In genomic region chr19:57947419-57948134, GRCh38 we compare ENCODE assay signal across 8 cellular contexts. TPM values are rescaled to one million over a fixed set of nuclear protein-coding genes. Genes with fewer than 3 reads are reported as not detected.
DNase-seq lines count a peak whose midpoint lies in the region; ATAC-seq and TF ChIP-seq lines count a peak whose summit lies in the region.

Gene ZNF256, minus strand, starts transcription at chr19:57947706. Its CDS starts 232 bp downstream, at chr19:57947474.

- DNase-seq in ELF-1 (ENCODE audit: low read depth, low spot score), result peak; percentile 98
- DNase-seq in GM23248, result peak; percentile 97
- DNase-seq in T follicular helper cell (ENCODE audit: low read depth), result peak; percentile 67
- DNase-seq in adrenal gland, result peak; percentile 93 to 98 (median 96)
- DNase-seq in heart left ventricle, result peak; percentile 96 to 98 (median 97)
- peak; percentile 92 to 98 for DNase-seq in trophoblast cell
- peak; percentile 74 to 84 for DNase-seq in tibial nerve (ENCODE audit: low spot score in 2 of 2)

- in situ Hi-C loops in GM23248 (cut with MboI), result no loop called here

- TF ChIP-seq POLR2A in adrenal gland (IDR thresholded peaks at IDR 0.05) (peak in 1 of 2 donors; percentile 64), heart left ventricle (IDR thresholded peaks at IDR 0.05) (peak in 1 of 2 donors; percentile 56), tibial nerve (IDR thresholded peaks at IDR 0.05) (peak in 1 of 2 donors; percentile 23)

- H3F3A ChIP-seq in GM23248 (ENCODE audit: insufficient read depth), result no peaks in the 10 kb centered on the region
- no peaks in the 10 kb centered on the region for H3F3A ChIP-seq in Loucy (ENCODE audit: low read depth)

- H3K27ac ChIP-seq in GM23248 (peak within 1 kb of the TSS; percentile 73), adrenal gland (peak within 1 kb of the TSS in 4 of 5 donors; percentile 33 to 82 (median 71)), heart left ventricle (peak within 1 kb of the TSS; percentile 42 to 95 (median 90)), trophoblast cell (ENCODE audit: low read depth, low read length) (peak within 1 kb of the TSS; percentile 31), tibial nerve (peak within 1 kb of the TSS in 3 of 4 donors; percentile 76 to 82 (median 78))

- H4K12ac ChIP-seq in trophoblast cell (ENCODE audit: low read depth, low read length), result peak within 1 kb of the TSS; percentile 70

- peak within 1 kb of the TSS; percentile 71 for H3K14ac ChIP-seq in trophoblast cell (ENCODE audit: low read length)

- peak within 1 kb of the TSS; percentile 98 for H2AFZ ChIP-seq in GM23248
- H2AFZ ChIP-seq in Loucy (ENCODE audit: low read length), result peak within 1 kb of the TSS; percentile 96
- H2AFZ ChIP-seq in trophoblast cell (ENCODE audit: insufficient read depth, low read length, poor library complexity), result peak within 1 kb of the TSS; percentile 78

- peaks cover 3% of the 10 kb centered on the region for H3K79me1 ChIP-seq in trophoblast cell (ENCODE audit: low read length)

- peak within 1 kb of the TSS; percentile 20 for H2AK5ac ChIP-seq in trophoblast cell (ENCODE audit: low read length)

- peak within 1 kb of the TSS; percentile 93 for H3K4me3 ChIP-seq in GM23248
- peak within 1 kb of the TSS; percentile 100 for H3K4me3 ChIP-seq in Loucy (ENCODE audit: low read length, poor library complexity, severe bottlenecking)
- peak within 1 kb of the TSS; percentile 54 to 95 (median 63) for H3K4me3 ChIP-seq in adrenal gland
- peak within 1 kb of the TSS; percentile 70 to 100 (median 98) for H3K4me3 ChIP-seq in heart left ventricle
- peak within 1 kb of the TSS; percentile 97 for H3K4me3 ChIP-seq in trophoblast cell (ENCODE audit: low read depth, low read length)
- H3K4me3 ChIP-seq in tibial nerve, result peak within 1 kb of the TSS; percentile 45 to 70 (median 66)

- TF ChIP-seq CTCF in Loucy (conservative IDR thresholded peaks at IDR 0.05; ENCODE audit: low read length), result peak; percentile 65
- TF ChIP-seq CTCF in adrenal gland (IDR thresholded peaks at IDR 0.05), result peak in 5 of 6 experiments; percentile 55 to 82 (median 65)
- TF ChIP-seq CTCF in heart left ventricle (IDR thresholded peaks at IDR 0.05), result peak; percentile 61 to 93 (median 77)
- peak; percentile 38 to 70 (median 46) for TF ChIP-seq CTCF in tibial nerve (IDR thresholded peaks at IDR 0.05)

- peak within 1 kb of the TSS; percentile 49 for H3K4ac ChIP-seq in trophoblast cell (ENCODE audit: low read depth, low read length)

- ATAC-seq in heart left ventricle, result peak; percentile 99

- peak within 1 kb of the TSS; percentile 89 for H4K8ac ChIP-seq in trophoblast cell (ENCODE audit: low read depth, low read length)

- no peak within 1 kb of the TSS for H3K23ac ChIP-seq in trophoblast cell (ENCODE audit: low read length)

- H3K4me1 ChIP-seq in GM23248 (ENCODE audit: insufficient read depth) (peaks cover 8% of the 10 kb centered on the region; the same call in 1 of the 2 replicates), Loucy (ENCODE audit: insufficient read depth, low read length, poor library complexity, severe bottlenecking) (peaks cover 17% of the 10 kb centered on the region), adrenal gland (replicated peaks in 1 of 2) (peaks cover 7 to 8% of the 10 kb centered on the region in 2 donors), heart left ventricle (peaks cover 0 to 24% (median 12%) of the 10 kb centered on the region in 12 donors), trophoblast cell (ENCODE audit: control insufficient read depth in 1 of 2, insufficient read depth in 2 of 2, low read length in 2 of 2) (peaks cover 7 to 8% of the 10 kb centered on the region in 2 experiments), tibial nerve (peaks cover 0 to 11% (median 4%) of the 10 kb centered on the region in 4 donors)

- H2BK12ac ChIP-seq in trophoblast cell (ENCODE audit: low read length), result no peak within 1 kb of the TSS

- H3K9ac ChIP-seq in GM23248 (peak within 1 kb of the TSS; percentile 96), Loucy (ENCODE audit: low read depth, low read length, poor library complexity, severe bottlenecking) (peak within 1 kb of the TSS; percentile 97), trophoblast cell (ENCODE audit: low read length) (peak within 1 kb of the TSS; percentile 86)

- H3K18ac ChIP-seq in trophoblast cell (ENCODE audit: low read length), result peak within 1 kb of the TSS; percentile 75

- H4K91ac ChIP-seq in trophoblast cell (ENCODE audit: low read depth, low read length), result peak within 1 kb of the TSS; percentile 50

- no peaks in the 10 kb centered on the region for H3K27me3 ChIP-seq in GM23248 (replicated peaks; ENCODE audit: insufficient read depth)
- peaks cover 5% of the 10 kb centered on the region for H3K27me3 ChIP-seq in Loucy (ENCODE audit: insufficient read depth, low read length, poor library complexity, severe bottlenecking)
- H3K27me3 ChIP-seq in adrenal gland, result no peaks in the 10 kb centered on the region
- no peaks in the 10 kb centered on the region for H3K27me3 ChIP-seq in heart left ventricle
- no peaks in the 10 kb centered on the region for H3K27me3 ChIP-seq in trophoblast cell (ENCODE audit: insufficient read depth, low read length)
- no peaks in the 10 kb centered on the region for H3K27me3 ChIP-seq in tibial nerve

- peak within 1 kb of the TSS; percentile 20 for H2BK120ac ChIP-seq in trophoblast cell (ENCODE audit: insufficient read depth, low read length, poor library complexity)

- TF ChIP-seq EP300 in tibial nerve (IDR thresholded peaks at IDR 0.05), result peak in 1 of 2 donors; percentile 82

- WGBS in GM23248 (ENCODE audit: low coverage in 1 of 2, low lambda C conversion rate in 2 of 2, missing lambda C conversion rate in 2 of 2), 2 experiments, result 6 to 7% methylated on average over 40 to 51 of the region's 54 CpGs
- 5 to 37% (median 18%) methylated on average over 9 to 54 of the region's 54 CpGs for WGBS in adrenal gland, 4 donors
- 5 to 15% (median 7%) methylated on average over 24 to 54 of the region's 54 CpGs for WGBS in heart left ventricle, 4 donors
- WGBS in trophoblast cell (ENCODE audit: extremely low coverage, insufficient coverage, insufficient read length), result no CpG with 5 or more reads among the region's 54 CpGs
- WGBS in tibial nerve, 2 donors, result 11 to 12% methylated on average over 38 of the region's 54 CpGs

- H2BK5ac ChIP-seq in trophoblast cell (ENCODE audit: low read depth, low read length, poor library complexity), result peak within 1 kb of the TSS; percentile 74

- intact Hi-C loops in adrenal gland (cut with DNase I), result no loop called here
- intact Hi-C loops in heart left ventricle (cut with DNase I), result loop anchor here in 2 of 10 donors (2.0 to 10.0 kb wide), 2 partner anchors 55 to 207 kb away; partner anchors contain the start of genes ZNF329 (in 1 of the 2) and ZNF606 (in 1 of the 2)

- H3K79me2 ChIP-seq in GM23248 (ENCODE audit: insufficient read depth) (peaks cover 50% of the 10 kb centered on the region), Loucy (ENCODE audit: insufficient read depth, low read length) (peaks cover 49% of the 10 kb centered on the region), trophoblast cell (ENCODE audit: control insufficient read depth, insufficient read depth, low read length, poor library complexity) (peaks cover 8% of the 10 kb centered on the region)

- H3K36me3 ChIP-seq in GM23248 (ENCODE audit: low read depth) (peaks cover 8% of the 10 kb centered on the region), Loucy (ENCODE audit: insufficient read depth, low read length) (peaks cover 16% of the 10 kb centered on the region; the same call in 1 of the 2 replicates), adrenal gland (replicated peaks in 1 of 2) (peaks cover 0 to 2% of the 10 kb centered on the region in 2 donors), heart left ventricle (peaks cover 0 to 17% (median 16%) of the 10 kb centered on the region in 9 donors), trophoblast cell (ENCODE audit: control insufficient read depth in 1 of 2, insufficient read depth in 2 of 2, low read length in 2 of 2) (peaks cover under 1 to 14% of the 10 kb centered on the region in 2 experiments), tibial nerve (peaks cover 0 to 35% (median 6%) of the 10 kb centered on the region in 3 donors)

- H4K20me1 ChIP-seq in GM23248 (ENCODE audit: insufficient read depth), result no peaks in the 10 kb centered on the region
- peaks cover 29% of the 10 kb centered on the region for H4K20me1 ChIP-seq in Loucy (ENCODE audit: insufficient read depth, low read length, poor library complexity, severe bottlenecking)

- H3K9me2 ChIP-seq in GM23248 (ENCODE audit: insufficient read depth) (no peaks in the 10 kb centered on the region), Loucy (replicated peaks; ENCODE audit: low read depth, low read length) (no peaks in the 10 kb centered on the region)

- H3K4me2 ChIP-seq in GM23248 (ENCODE audit: unreplicated experiment) (peak within 1 kb of the TSS; percentile 89), Loucy (ENCODE audit: low read depth, low read length, poor library complexity, severe bottlenecking) (peak within 1 kb of the TSS; percentile 98), trophoblast cell (ENCODE audit: low read length) (peak within 1 kb of the TSS; percentile 85)

- H3K9me3 ChIP-seq in GM23248 (ENCODE audit: low read depth) (no peaks in the 10 kb centered on the region), Loucy (ENCODE audit: insufficient read depth, low read depth, low read length) (no peaks in the 10 kb centered on the region; the same call in 1 of the 2 replicates), adrenal gland (replicated peaks in 1 of 3) (peaks cover 0 to 6% (median 0%) of the 10 kb centered on the region in 3 donors), heart left ventricle (peaks cover 0 to 40% (median 9%) of the 10 kb centered on the region in 12 donors), trophoblast cell (ENCODE audit: insufficient read depth, low read depth, low read length) (peaks cover 17% of the 10 kb centered on the region), tibial nerve (peaks cover 0 to 86% (median 6%) of the 10 kb centered on the region in 4 donors)

RNA-seq across cellular contexts. Expression of gene ZNF256, which starts in this region (rescaled TPM):
- 1.5 and 5.2 TPM in 2 replicates for total RNA-seq in GM23248 (2014; rRNA removed; shearing (Covaris generic))
- polyA plus RNA-seq in GM23248 (2016; fragmentation: Nextera tagmentation; extraction: Ambion mirVana) (3.1 and 3.3 TPM in 2 replicates), adrenal gland (1 to 10 TPM; 3.5 to 4.9 (median 3.5) TPM), heart left ventricle (1 to 10 TPM; 5.6 to 6.0 TPM)
- total RNA-seq in adrenal gland (1 to 10 TPM; 2.4 to 6.1 (median 5.5) TPM), heart left ventricle (10 to 100 TPM in 4 of 9 donors, 1 to 10 TPM in 5; 5.1 to 13.4 (median 9.7) TPM), tibial nerve (1 to 10 TPM; 2.6 to 6.3 (median 3.6) TPM)
- polyA plus RNA-seq in trophoblast cell (2013), result 4.8 and 4.9 TPM in 2 replicates

Comparison
In these comparisons a context has a peak if more than half of its experiments do, and no peak if none do; other contexts are left out.
1. Peak in every context shown above with its lines: DNase-seq, ATAC-seq, H3K4me3 ChIP-seq and H3K27ac ChIP-seq.
2. H3K27ac ChIP-seq: peak in every context shown above with its lines; median percentile 90 in heart left ventricle; 78 in tibial nerve; 73 in GM23248; 71 in adrenal gland; 31 in trophoblast cell.